In the genomic region with DNA sequence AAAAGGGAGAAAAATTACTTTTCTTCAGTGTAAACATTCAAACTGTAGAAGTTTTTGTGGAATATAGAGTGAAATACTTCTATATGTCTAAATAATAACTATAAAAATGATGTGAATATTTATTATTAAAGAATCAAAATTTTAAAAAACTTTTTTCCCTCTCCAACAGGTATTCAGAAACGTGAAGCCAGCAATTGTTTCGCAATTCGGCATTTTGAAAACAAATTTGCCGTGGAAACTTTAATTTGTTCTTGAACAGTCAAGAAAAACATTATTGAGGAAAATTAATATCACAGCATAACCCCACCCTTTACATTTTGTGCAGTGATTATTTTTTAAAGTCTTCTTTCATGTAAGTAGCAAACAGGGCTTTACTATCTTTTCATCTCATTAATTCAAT, we compare ENCODE assay signal across 21 cellular contexts. TPM values are rescaled to one million over a fixed set of nuclear protein-coding genes. Genes with fewer than 3 reads are reported as not detected.
DNase-seq lines count a peak whose midpoint lies in the region; ATAC-seq, FAIRE-seq and TF ChIP-seq lines count a peak whose summit lies in the region.
"Had no signal": no experiment of that assay in that cellular context is flagged by ENCODE, and none has a peak within 500 bp of the region (broad histone marks: within the 10 kb centered on the region; RNA-seq: fewer than 3 reads in every experiment).

No MANE protein-coding gene starts in this region.

- no peak for TF ChIP-seq EP300 in HepG2 (IDR thresholded peaks at IDR 0.05; ENCODE audit: low read depth in 2 of 2, low read length in 2 of 2)
- no peak for TF ChIP-seq EP300 in HepG2 (CRISPR knock-in tag; IDR thresholded peaks at IDR 0.05; ENCODE audit: borderline replicate concordance)
- no peak for TF ChIP-seq EP300 in Ishikawa (IDR thresholded peaks at IDR 0.05; ENCODE audit: borderline replicate concordance)

- peaks cover 29% of the 10 kb centered on the region for H3K4me1 Mint-ChIP-seq in memory B cell
- peaks cover 84% of the 10 kb centered on the region for H3K4me1 Mint-ChIP-seq in CD4-positive, alpha-beta T cell (ENCODE audit: low read depth)

- H3K9me3 Mint-ChIP-seq in memory B cell: no peaks in the 10 kb centered on the region
- H3K9me3 Mint-ChIP-seq in CD4-positive, alpha-beta T cell: no peaks in the 10 kb centered on the region
- H3K9me3 Mint-ChIP-seq: CD4-positive, CD25-positive, alpha-beta regulatory T cell; CD8-positive, alpha-beta memory T cell; H9 had no signal

- H3K9me3 ChIP-seq in HepG2 (ENCODE audit: low read length) (no peaks in the 10 kb centered on the region), right lobe of liver (no peaks in the 10 kb centered on the region)
- H3K9me3 ChIP-seq in CD4-positive, alpha-beta T cell (ENCODE audit: control insufficient read depth, low read length): no peaks in the 10 kb centered on the region
- H3K9me3 ChIP-seq: BLaER1 had no signal

- in situ Hi-C loops in HepG2 (cut with HindIII; ENCODE audit: extremely low pct_ligation_motif_present, low pct_unique_long_range_greater_than_20kb): no loop called here

- TF ChIP-seq RAD21 in HepG2 (CRISPR knock-in tag; IDR thresholded peaks at IDR 0.05) (no peak), Ishikawa (IDR thresholded peaks at IDR 0.05; ENCODE audit: low read depth) (no peak)

- H3K4me1 ChIP-seq in HepG2 (ENCODE audit: insufficient read depth, low read length): peaks cover 30% of the 10 kb centered on the region
- H3K4me1 ChIP-seq in right lobe of liver: peaks cover 0 to 3% (median 0%) of the 10 kb centered on the region in 4 donors

- H4K20me1 ChIP-seq in HepG2 (ENCODE audit: insufficient read depth, low read length): no peaks in the 10 kb centered on the region
- H4K20me1 ChIP-seq: BLaER1 had no signal

- no TSS peak for BruUV-seq in HepG2 (replicated peaks; lab: Mats Ljungman, UMichigan)

- CTCF ChIA-PET in HepG2 (lab: Yijun Ruan, JAX; ENCODE audit: low intra/inter-chr PET ratio, low total read pairs): no interaction called here
- CTCF ChIA-PET in CD4-positive, alpha-beta T cell (lab: Charles Lee): interaction anchor here (1.6 kb wide), 1 partner anchor 319 kb away, joined by 5 read pairs; no protein-coding TSS in a partner anchor

- no peak overlapping the region for H3K4me2 ChIP-seq in HepG2 (ENCODE audit: low read depth, low read length)
- H3K4me2 ChIP-seq: BLaER1 had no signal

- H3K27me3 Mint-ChIP-seq in memory B cell: no peaks in the 10 kb centered on the region
- H3K27me3 Mint-ChIP-seq in CD4-positive, alpha-beta T cell: no peaks in the 10 kb centered on the region
- H3K27me3 Mint-ChIP-seq: B cell; CD4-positive, CD25-positive, alpha-beta regulatory T cell; CD8-positive, alpha-beta memory T cell had no signal

- no peak overlapping the region for H3K9ac ChIP-seq in HepG2 (ENCODE audit: insufficient read depth, low read depth, low read length)
- H3K9ac ChIP-seq: BLaER1, GM23248 had no signal

- H3K27me3 ChIP-seq in HepG2 (ENCODE audit: control insufficient read depth in 1 of 2, insufficient read depth in 2 of 2, low read length in 2 of 2) (no peaks in the 10 kb centered on the region), right lobe of liver (no peaks in the 10 kb centered on the region)
- H3K27me3 ChIP-seq in CD4-positive, alpha-beta T cell (ENCODE audit: control insufficient read depth, insufficient read depth, low read length): no peaks in the 10 kb centered on the region
- H3K27me3 ChIP-seq: BLaER1 had no signal

- POLR2A ChIA-PET in HepG2 (lab: Yijun Ruan, JAX): no interaction called here
- POLR2A ChIA-PET in CD4-positive, alpha-beta T cell (lab: Charles Lee): no interaction called here

- TF ChIP-seq POLR2A in HepG2 (IDR thresholded peaks at IDR 0.05; ENCODE audit: insufficient read depth in 1 of 2, low read depth in 2 of 2, low read length in 2 of 2) (no peak), right lobe of liver (IDR thresholded peaks at IDR 0.05) (no peak)

- FAIRE-seq in HepG2 (lab: Jason Lieb, UNC): no peak
- FAIRE-seq: D721Med, GM12891, GM18507, GM19239 had no signal

- peak overlapping the region; percentile 38 for H3K27ac Mint-ChIP-seq in memory B cell
- H3K27ac Mint-ChIP-seq in CD4-positive, alpha-beta T cell: no peak overlapping the region
- H3K27ac Mint-ChIP-seq: B cell; CD4-positive, CD25-positive, alpha-beta regulatory T cell; H9 had no signal

- H3K36me3 ChIP-seq in HepG2 (replicated peaks in 1 of 2; ENCODE audit: control insufficient read depth in 1 of 2, insufficient read depth in 2 of 2, low read length in 2 of 2): peaks cover 9 to 56% of the 10 kb centered on the region in 2 experiments; a peak in 4 of 5 replicates
- peaks cover 5 to 64% (median 38%) of the 10 kb centered on the region in 4 donors for H3K36me3 ChIP-seq in right lobe of liver

- no peak overlapping the region for H3K4me3 ChIP-seq in HepG2 (replicated peaks in 1 of 3; ENCODE audit: insufficient read depth in 1 of 3, low read depth in 2 of 3, low read length in 3 of 3)
- no peak overlapping the region for H3K4me3 ChIP-seq in right lobe of liver
- H3K4me3 ChIP-seq: BLaER1, GM23248 had no signal

- no peak overlapping the region for H3K27ac ChIP-seq in HepG2 (ENCODE audit: extremely low read length, insufficient read depth, low read length)
- no peak overlapping the region for H3K27ac ChIP-seq in right lobe of liver
- no peak overlapping the region for H3K27ac ChIP-seq in CD4-positive, alpha-beta T cell (ENCODE audit: low read depth, low read length)
- H3K27ac ChIP-seq: BLaER1, C4-2B, GM23248 had no signal

- intact Hi-C loops in HepG2 (cut with micrococcal nuclease; ENCODE audit: unreplicated experiment) (no loop called here), right lobe of liver (cut with DNase I) (no loop called here)
- intact Hi-C loops in CD4-positive, alpha-beta T cell (cut with DNase I, micrococcal nuclease): no loop called here

- H3K79me2 ChIP-seq in HepG2 (ENCODE audit: insufficient read depth, low read length): no peaks in the 10 kb centered on the region

- 97% methylated on average over 4 of the region's 4 CpGs for WGBS in HepG2 (ENCODE audit: low lambda C conversion rate)
- 59% methylated on average over 4 of the region's 4 CpGs for WGBS in right lobe of liver (ENCODE audit: insufficient coverage, low coverage, low lambda C conversion rate, missing lambda C conversion rate)

- no peak overlapping the region for H2AFZ ChIP-seq in HepG2 (ENCODE audit: low read length)
- H2AFZ ChIP-seq: GM23248 had no signal

- peaks cover 47% of the 10 kb centered on the region for H3K36me3 Mint-ChIP-seq in memory B cell
- peaks cover 91% of the 10 kb centered on the region for H3K36me3 Mint-ChIP-seq in CD4-positive, alpha-beta T cell (ENCODE audit: low read depth)

- H3K4me3 Mint-ChIP-seq in memory B cell: no peak overlapping the region
- H3K4me3 Mint-ChIP-seq in CD4-positive, alpha-beta T cell: no peak overlapping the region
- H3K4me3 Mint-ChIP-seq: B cell; CD8-positive, alpha-beta memory T cell; H9 had no signal

- DNase-seq in HepG2 (ENCODE audit: low spot score): no peak
- DNase-seq in right lobe of liver: no peak
- DNase-seq in memory B cell (ENCODE audit: low spot score in 2 of 2): no peak
- no peak for DNase-seq in NCI-H69 (lab: John Stamatoyannopoulos, UW)
- DNase-seq in CD4-positive, alpha-beta T cell: no peak
- DNase-seq: CD4-positive, CD25-positive, alpha-beta regulatory T cell; CD8-positive, alpha-beta memory T cell; DMS 273 treated with DMSO at 0.1 percent for 48 hours; DMS79 treated with DMSO at 0.1 percent for 48 hours; GF-D8; GM23248; H9 had no signal

- TF ChIP-seq CTCF in HepG2 (CRISPR knock-in tag; IDR thresholded peaks at IDR 0.05): no peak
- TF ChIP-seq CTCF in right lobe of liver (IDR thresholded peaks at IDR 0.05): no peak
- no peak for TF ChIP-seq CTCF in CD4-positive, alpha-beta T cell (IDR thresholded peaks at IDR 0.05)

- ATAC-seq in HepG2 (no peak), right lobe of liver (no peak), memory B cell (ENCODE audit: low read depth) (no peak)
- ATAC-seq in CD4-positive, alpha-beta T cell (ENCODE audit: poor library complexity): no peak
- ATAC-seq: HCT116 had no signal

RNA-seq across cellular contexts. Expression of gene ITM2B, which starts 28.0 kb away (rescaled TPM):
- 80.7 and 158 TPM in 2 replicates for total RNA-seq in HepG2 (2016; rRNA removed; fragmentation: Illumina TruSeq; extraction: Trizol)
- 19.7 and 23.5 TPM in 2 replicates for total RNA-seq in HepG2 (2016; cell fraction: cytosol; rRNA removed; fragmentation: Illumina TruSeq; extraction: Trizol; ENCODE audit: low read depth)
- 78.9 and 158 TPM in 2 replicates for total RNA-seq in HepG2 (2016; cell fraction: insoluble cytoplasmic fraction; rRNA removed; fragmentation: Illumina TruSeq; extraction: Trizol)
- 28.8 and 29.1 TPM in 2 replicates for total RNA-seq in HepG2 (2016; cell fraction: membrane; rRNA removed; fragmentation: Illumina TruSeq; extraction: Trizol)
- 139 and 183 TPM in 2 replicates for total RNA-seq in HepG2 (2016; cell fraction: nucleus; rRNA removed; fragmentation: Illumina TruSeq; extraction: Trizol)
- polyA plus RNA-seq in HepG2 (2011; rRNA removed): 285 and 373 TPM in 2 replicates
- polyA plus RNA-seq in HepG2 (2011; cell fraction: cytosol; rRNA removed): 119 and 216 TPM in 2 replicates
- polyA plus RNA-seq in HepG2 (2011; cell fraction: nucleus; rRNA removed): 51.2 and 79.9 TPM in 2 replicates
- polyA plus RNA-seq in HepG2 (2012): 312 and 366 TPM in 2 replicates
- polyA plus RNA-seq in HepG2 (2016; cell fraction: cytosol; fragmentation: Illumina TruSeq; extraction: Trizol; ENCODE audit: low read depth): 32.7 and 38.7 TPM in 2 replicates
- polyA plus RNA-seq in HepG2 (2016; cell fraction: insoluble cytoplasmic fraction; fragmentation: Illumina TruSeq; extraction: Trizol; ENCODE audit: low read depth): 145 and 159 TPM in 2 replicates
- polyA plus RNA-seq in HepG2 (2016; cell fraction: membrane; fragmentation: Illumina TruSeq; extraction: Trizol; ENCODE audit: low read depth): 44.0 and 47.1 TPM in 2 replicates
- polyA plus RNA-seq in HepG2 (2016; cell fraction: nucleus; fragmentation: Illumina TruSeq; extraction: Trizol; ENCODE audit: insufficient read depth, low read depth): 391 and 415 TPM in 2 replicates
- polyA minus RNA-seq in HepG2 (2011; rRNA and poly(A)+ RNA removed; ENCODE audit: low replicate concordance): 16.4 and 36.7 TPM in 2 replicates
- 139 and 194 TPM in 2 replicates for polyA minus RNA-seq in HepG2 (2011; cell fraction: cytosol; rRNA and poly(A)+ RNA removed)
- polyA minus RNA-seq in HepG2 (2011; cell fraction: nucleus; rRNA and poly(A)+ RNA removed): 29.0 and 53.7 TPM in 2 replicates
- total RNA-seq in right lobe of liver: 100 to 1,000 TPM; 203 to 381 (median 320) TPM
- total RNA-seq in CD4-positive, alpha-beta T cell: 100 to 1,000 TPM; 305 to 323 TPM

RNA-seq across cellular contexts. Expression of gene RB1, which starts 42.6 kb away (rescaled TPM):
- total RNA-seq in HepG2 (2016; rRNA removed; fragmentation: Illumina TruSeq; extraction: Trizol): 23.7 and 35.7 TPM in 2 replicates
- 2.6 and 3.1 TPM in 2 replicates for total RNA-seq in HepG2 (2016; cell fraction: cytosol; rRNA removed; fragmentation: Illumina TruSeq; extraction: Trizol; ENCODE audit: low read depth)
- total RNA-seq in HepG2 (2016; cell fraction: insoluble cytoplasmic fraction; rRNA removed; fragmentation: Illumina TruSeq; extraction: Trizol): 21.7 and 35.5 TPM in 2 replicates
- total RNA-seq in HepG2 (2016; cell fraction: membrane; rRNA removed; fragmentation: Illumina TruSeq; extraction: Trizol): 11.2 and 11.5 TPM in 2 replicates
- 23.1 and 26.3 TPM in 2 replicates for total RNA-seq in HepG2 (2016; cell fraction: nucleus; rRNA removed; fragmentation: Illumina TruSeq; extraction: Trizol)
- polyA plus RNA-seq in HepG2 (2011; rRNA removed): 11.0 and 15.6 TPM in 2 replicates
- polyA plus RNA-seq in HepG2 (2011; cell fraction: cytosol; rRNA removed): 6.0 and 9.8 TPM in 2 replicates
- polyA plus RNA-seq in HepG2 (2011; cell fraction: nucleus; rRNA removed): 4.1 and 5.4 TPM in 2 replicates
- 15.5 and 15.8 TPM in 2 replicates for polyA plus RNA-seq in HepG2 (2012)
- 0.92 and 0.93 TPM in 2 replicates for polyA plus RNA-seq in HepG2 (2016; cell fraction: cytosol; fragmentation: Illumina TruSeq; extraction: Trizol; ENCODE audit: low read depth)
- 34.7 and 35.7 TPM in 2 replicates for polyA plus RNA-seq in HepG2 (2016; cell fraction: insoluble cytoplasmic fraction; fragmentation: Illumina TruSeq; extraction: Trizol; ENCODE audit: low read depth)
- 4.2 and 4.3 TPM in 2 replicates for polyA plus RNA-seq in HepG2 (2016; cell fraction: membrane; fragmentation: Illumina TruSeq; extraction: Trizol; ENCODE audit: low read depth)
- 17.8 and 23.0 TPM in 2 replicates for polyA plus RNA-seq in HepG2 (2016; cell fraction: nucleus; fragmentation: Illumina TruSeq; extraction: Trizol; ENCODE audit: insufficient read depth, low read depth)
- 7.8 and 8.2 TPM in 2 replicates for polyA minus RNA-seq in HepG2 (2011; rRNA and poly(A)+ RNA removed; ENCODE audit: low replicate concordance)
- 13.0 TPM in 2 replicates for polyA minus RNA-seq in HepG2 (2011; cell fraction: cytosol; rRNA and poly(A)+ RNA removed)
- polyA minus RNA-seq in HepG2 (2011; cell fraction: nucleus; rRNA and poly(A)+ RNA removed): 32.4 and 33.0 TPM in 2 replicates
- total RNA-seq in right lobe of liver: 10 to 100 TPM in 5 of 6 experiments, 1 to 10 TPM in 1; 6.2 to 19.4 (median 12.3) TPM
- total RNA-seq in CD4-positive, alpha-beta T cell: 10 to 100 TPM; 14.9 to 18.4 TPM
